In the genomic region with DNA sequence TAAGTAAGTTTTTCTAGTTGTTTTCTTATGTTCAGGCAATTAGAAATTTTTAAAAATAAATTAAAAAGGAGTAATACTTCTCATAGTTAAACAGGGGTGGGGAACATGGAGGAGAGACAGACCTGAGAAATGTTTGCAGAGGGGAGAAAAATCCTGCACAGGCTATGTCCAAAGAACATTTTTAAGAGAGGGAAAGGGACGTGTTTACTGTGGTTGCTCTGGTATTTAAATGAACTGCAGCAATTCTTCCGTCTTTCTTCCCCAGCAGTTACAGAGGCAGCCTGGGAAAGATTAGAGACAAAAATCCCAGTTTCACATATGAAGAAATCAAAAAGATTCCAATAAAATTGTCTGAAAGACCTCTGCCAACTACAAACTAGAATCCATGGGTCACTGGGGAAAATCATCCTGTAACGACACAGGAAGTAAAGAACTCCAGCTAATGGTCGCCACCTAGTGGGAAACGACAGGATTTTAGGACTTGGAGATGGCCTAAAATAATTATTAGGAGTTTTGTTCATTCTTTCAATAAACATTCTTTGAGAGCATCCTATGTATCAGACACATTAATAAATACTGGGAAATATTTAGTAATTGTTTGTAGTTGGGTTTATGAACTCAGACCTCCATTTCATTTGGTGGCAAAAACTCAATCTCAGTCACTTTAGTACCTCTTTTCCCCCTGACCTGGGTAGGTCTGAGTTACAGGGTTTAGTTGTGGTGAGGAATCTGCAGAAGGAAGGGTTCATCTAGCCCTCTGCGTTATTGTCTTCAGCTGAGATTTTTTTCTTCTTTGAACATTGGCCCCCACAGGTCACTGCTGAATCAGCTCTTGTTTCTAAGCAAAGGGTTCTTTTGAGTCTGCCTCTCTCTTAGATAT, we compare ENCODE assay signal across 8 cellular contexts.
DNase-seq lines count a peak whose midpoint lies in the region; ATAC-seq and TF ChIP-seq lines count a peak whose summit lies in the region.

No MANE protein-coding gene starts in this region.

- TF ChIP-seq POLR2A in NB4 (IDR thresholded peaks at IDR 0.05; ENCODE audit: extremely low read depth, insufficient read length) = no peak

- H2AFZ ChIP-seq in SK-N-SH (ENCODE audit: low read depth) = peak overlapping the region; percentile 79; the same call in 1 of the 2 replicates

- no peaks in the 10 kb centered on the region for H3K9me2 ChIP-seq in SK-N-SH

- H3K36me3 ChIP-seq in BJ (ENCODE audit: control insufficient read depth, insufficient read depth, low read length) = no peaks in the 10 kb centered on the region
- H3K36me3 ChIP-seq in SK-N-SH (replicated peaks in 1 of 2; ENCODE audit: control insufficient read depth in 1 of 2, insufficient read depth in 2 of 2, low read length in 1 of 2) = no peaks in the 10 kb centered on the region

- 32% methylated on average over 6 of the region's 6 CpGs for WGBS in SK-N-SH (ENCODE audit: low lambda C conversion rate)

- H3K4me2 ChIP-seq in SK-N-SH = no peak overlapping the region

- peak; percentile 96 for TF ChIP-seq RAD21 in SK-N-SH (IDR thresholded peaks at IDR 0.05; ENCODE audit: low read length)

- peak; percentile 89 for ATAC-seq in HG02798 (IDR thresholded peaks at IDR 0.05; ENCODE audit: poor library complexity, unreplicated experiment)

- H3K9me3 ChIP-seq in SK-N-SH = no peaks in the 10 kb centered on the region

- H3F3A ChIP-seq in SK-N-SH (replicated peaks; ENCODE audit: insufficient read depth) = no peaks in the 10 kb centered on the region

- TF ChIP-seq CTCF in BJ (IDR thresholded peaks at IDR 0.05; ENCODE audit: insufficient read depth, low read depth, low read length) (peak; percentile 64), GM13977 (IDR thresholded peaks at IDR 0.05; ENCODE audit: extremely low read depth, insufficient read depth, missing control alignments) (peak; percentile 77), NB4 (IDR thresholded peaks at IDR 0.05; ENCODE audit: low read depth, low read length) (peak; percentile 50), SK-N-SH (IDR thresholded peaks at IDR 0.05) (peak; percentile 87)

- TF ChIP-seq EP300 in SK-N-SH (IDR thresholded peaks at IDR 0.05; ENCODE audit: borderline replicate concordance in 1 of 2, low read depth in 1 of 2, low read length in 1 of 2) = no peak

- no peaks in the 10 kb centered on the region for H3K4me1 ChIP-seq in SK-N-SH (ENCODE audit: control insufficient read depth in 1 of 2, insufficient read depth in 2 of 2, low read depth in 1 of 2, low read length in 1 of 2)

- no peak overlapping the region for H3K27ac ChIP-seq in SK-N-SH (ENCODE audit: low read depth in 2 of 2, low read length in 1 of 2)
- H3K27ac ChIP-seq in epithelial cell of prostate = peak overlapping the region; percentile 9

- no peak overlapping the region for H3K9ac ChIP-seq in SK-N-SH

- POLR2A ChIA-PET in BJ (lab: Charles Lee) = no interaction called here
- POLR2A ChIA-PET in SK-N-SH (lab: Yijun Ruan, JAX) = no interaction called here

- DNase-seq in BJ (ENCODE audit: low read depth) (peak; percentile 19), GM13977 (ENCODE audit: low spot score) (peak; percentile 47), NB4 (ENCODE audit: low read depth) (peak; percentile 76), SK-N-SH (peak; percentile 64), epithelial cell of prostate (ENCODE audit: low read depth, low spot score) (no peak), midbrain (lab: John Stamatoyannopoulos, UW) (peak; percentile 87), ureter (ENCODE audit: low spot score) (peak; percentile 70)

- H3K4me3 ChIP-seq in BJ (ENCODE audit: low read depth, low read length) (no peak overlapping the region), NB4 (ENCODE audit: low read depth, low read length) (no peak overlapping the region), SK-N-SH (ENCODE audit: low read depth in 2 of 2, low read length in 1 of 2) (no peak overlapping the region; a peak in 1 of 4 replicates)

- CTCF ChIA-PET in BJ (lab: Yijun Ruan, JAX) (interaction anchor here (0.6 to 12.6 kb wide), 32 partner anchors 8 to 1909 kb away, joined by 3 to 217 read pairs (median 4); a partner anchor contains a TSS), SK-N-SH (lab: Yijun Ruan, JAX) (interaction anchor here (0.5 to 5.2 kb wide), 37 partner anchors 9 to 1860 kb away, joined by 3 to 78 read pairs (median 5); a partner anchor contains a TSS)

- in situ Hi-C loops in GM13977 (cut with MboI; ENCODE audit: low pct_unique_long_range_greater_than_20kb, low sequenced_read_pairs, unreplicated experiment) = no loop called here

- H4K20me1 ChIP-seq in SK-N-SH (ENCODE audit: insufficient read depth) = no peaks in the 10 kb centered on the region

- no peaks in the 10 kb centered on the region for H3K79me2 ChIP-seq in SK-N-SH (ENCODE audit: insufficient read depth)

- H3K27me3 ChIP-seq in BJ (ENCODE audit: control insufficient read depth, insufficient read depth, low read length) = no peaks in the 10 kb centered on the region
- H3K27me3 ChIP-seq in SK-N-SH (ENCODE audit: insufficient read depth) = no peaks in the 10 kb centered on the region

TF ChIP-seq in SK-N-SH, 30 proteins besides CTCF, POLR2A, EP300 and RAD21:
- TF ChIP-seq RFX5 (IDR thresholded peaks at IDR 0.05; ENCODE audit: low read length) (0 out of 2 replicates have a peak, but pooled peaks have one; percentile 49), NFIC (IDR thresholded peaks at IDR 0.05; ENCODE audit: borderline replicate concordance) (no peak), SMC3 (IDR thresholded peaks at IDR 0.05; ENCODE audit: low read depth, low read length) (peak; percentile 96), ELF1 (IDR thresholded peaks at IDR 0.05) (peak; percentile 35; the same call in 1 of the 2 replicates), POLR2AphosphoS5 (IDR thresholded peaks at IDR 0.05; ENCODE audit: low read depth, low read length) (no peak), MEF2A (IDR thresholded peaks at IDR 0.05; ENCODE audit: borderline replicate concordance, low read depth) (no peak), FOXJ3 (CRISPR knock-in tag; IDR thresholded peaks at IDR 0.05) (no peak), FOXM1 (IDR thresholded peaks at IDR 0.05; ENCODE audit: low read depth) (no peak), SIN3A (IDR thresholded peaks at IDR 0.05; ENCODE audit: borderline replicate concordance, low read depth, low read length) (no peak), RXRA (IDR thresholded peaks at IDR 0.05; ENCODE audit: borderline replicate concordance, low read depth) (no peak), NRF1 (IDR thresholded peaks at IDR 0.05; ENCODE audit: low read depth, low read length) (no peak)
- TF ChIP-seq, protein P1, sequence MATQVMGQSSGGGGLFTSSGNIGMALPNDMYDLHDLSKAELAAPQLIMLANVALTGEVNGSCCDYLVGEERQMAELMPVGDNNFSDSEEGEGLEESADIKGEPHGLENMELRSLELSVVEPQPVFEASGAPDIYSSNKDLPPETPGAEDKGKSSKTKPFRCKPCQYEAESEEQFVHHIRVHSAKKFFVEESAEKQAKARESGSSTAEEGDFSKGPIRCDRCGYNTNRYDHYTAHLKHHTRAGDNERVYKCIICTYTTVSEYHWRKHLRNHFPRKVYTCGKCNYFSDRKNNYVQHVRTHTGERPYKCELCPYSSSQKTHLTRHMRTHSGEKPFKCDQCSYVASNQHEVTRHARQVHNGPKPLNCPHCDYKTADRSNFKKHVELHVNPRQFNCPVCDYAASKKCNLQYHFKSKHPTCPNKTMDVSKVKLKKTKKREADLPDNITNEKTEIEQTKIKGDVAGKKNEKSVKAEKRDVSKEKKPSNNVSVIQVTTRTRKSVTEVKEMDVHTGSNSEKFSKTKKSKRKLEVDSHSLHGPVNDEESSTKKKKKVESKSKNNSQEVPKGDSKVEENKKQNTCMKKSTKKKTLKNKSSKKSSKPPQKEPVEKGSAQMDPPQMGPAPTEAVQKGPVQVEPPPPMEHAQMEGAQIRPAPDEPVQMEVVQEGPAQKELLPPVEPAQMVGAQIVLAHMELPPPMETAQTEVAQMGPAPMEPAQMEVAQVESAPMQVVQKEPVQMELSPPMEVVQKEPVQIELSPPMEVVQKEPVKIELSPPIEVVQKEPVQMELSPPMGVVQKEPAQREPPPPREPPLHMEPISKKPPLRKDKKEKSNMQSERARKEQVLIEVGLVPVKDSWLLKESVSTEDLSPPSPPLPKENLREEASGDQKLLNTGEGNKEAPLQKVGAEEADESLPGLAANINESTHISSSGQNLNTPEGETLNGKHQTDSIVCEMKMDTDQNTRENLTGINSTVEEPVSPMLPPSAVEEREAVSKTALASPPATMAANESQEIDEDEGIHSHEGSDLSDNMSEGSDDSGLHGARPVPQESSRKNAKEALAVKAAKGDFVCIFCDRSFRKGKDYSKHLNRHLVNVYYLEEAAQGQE (IDR thresholded peaks at IDR 0.05; ENCODE audit: low read depth, low read length) = no peak
- TF ChIP-seq, protein P2, sequence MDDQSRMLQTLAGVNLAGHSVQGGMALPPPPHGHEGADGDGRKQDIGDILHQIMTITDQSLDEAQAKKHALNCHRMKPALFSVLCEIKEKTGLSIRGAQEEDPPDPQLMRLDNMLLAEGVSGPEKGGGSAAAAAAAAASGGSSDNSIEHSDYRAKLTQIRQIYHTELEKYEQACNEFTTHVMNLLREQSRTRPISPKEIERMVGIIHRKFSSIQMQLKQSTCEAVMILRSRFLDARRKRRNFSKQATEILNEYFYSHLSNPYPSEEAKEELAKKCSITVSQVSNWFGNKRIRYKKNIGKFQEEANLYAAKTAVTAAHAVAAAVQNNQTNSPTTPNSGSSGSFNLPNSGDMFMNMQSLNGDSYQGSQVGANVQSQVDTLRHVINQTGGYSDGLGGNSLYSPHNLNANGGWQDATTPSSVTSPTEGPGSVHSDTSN (IDR thresholded peaks at IDR 0.05) = no peak
- TF ChIP-seq, protein P3, sequence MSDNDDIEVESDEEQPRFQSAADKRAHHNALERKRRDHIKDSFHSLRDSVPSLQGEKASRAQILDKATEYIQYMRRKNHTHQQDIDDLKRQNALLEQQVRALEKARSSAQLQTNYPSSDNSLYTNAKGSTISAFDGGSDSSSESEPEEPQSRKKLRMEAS (IDR thresholded peaks at IDR 0.05; ENCODE audit: low read depth) = no peak
